9 cellular contexts compared by ENCODE assay signal in genomic region chr7:127900735-127901685, GRCh38.
DNase-seq lines count a peak whose midpoint lies in the region; ATAC-seq and TF ChIP-seq lines count a peak whose summit lies in the region.
"Had no signal": no experiment of that assay in that cellular context is flagged by ENCODE, and none has a peak within 500 bp of the region (broad histone marks: within the 10 kb centered on the region; RNA-seq: fewer than 3 reads in every experiment).

No MANE protein-coding gene starts in this region.

- H3F3A ChIP-seq in neural progenitor cell (ENCODE audit: low read depth): peaks cover 34% of the 10 kb centered on the region

- peaks cover 14% of the 10 kb centered on the region for H3K4me1 Mint-ChIP-seq in neural progenitor cell
- peaks cover 18% of the 10 kb centered on the region for H3K4me1 Mint-ChIP-seq in glutamatergic neuron (ENCODE audit: low read depth, unreplicated experiment)

- no peak overlapping the region for H3K9ac ChIP-seq in neural progenitor cell

- H3K4me1 ChIP-seq in neural progenitor cell: peaks cover 72% of the 10 kb centered on the region

- H2AFZ ChIP-seq in neural progenitor cell (replicated peaks): no peak overlapping the region

- H3K27ac Mint-ChIP-seq in neural progenitor cell (peak overlapping the region; percentile 74), glutamatergic neuron (ENCODE audit: unreplicated experiment) (no peak overlapping the region)

- no peaks in the 10 kb centered on the region for H3K27me3 ChIP-seq in neural progenitor cell

- peaks cover 10% of the 10 kb centered on the region for H3K79me2 ChIP-seq in neural progenitor cell (ENCODE audit: low read depth)

- DNase-seq in cerebellar cortex (ENCODE audit: low spot score): peak; percentile 63
- peak; percentile 70 for DNase-seq in neural progenitor cell (ENCODE audit: low spot score)
- DNase-seq in glutamatergic neuron: no peak
- DNase-seq in Right ventricle myocardium superior: no peak
- DNase-seq: NCI-H1105 had no signal

- H4K20me1 ChIP-seq in neural progenitor cell (ENCODE audit: low read depth): peaks cover 36% of the 10 kb centered on the region

- peak overlapping the region; percentile 78 for H3K27ac ChIP-seq in neural progenitor cell

- H3K4me3 Mint-ChIP-seq in neural progenitor cell: peak overlapping the region; percentile 52
- H3K4me3 Mint-ChIP-seq in glutamatergic neuron (ENCODE audit: unreplicated experiment): no peak overlapping the region

- no peaks in the 10 kb centered on the region for H3K9me3 ChIP-seq in neural progenitor cell (ENCODE audit: low read depth)

- TF ChIP-seq CTCF in neural progenitor cell (IDR thresholded peaks at IDR 0.05): no peak
- no peak for TF ChIP-seq CTCF in glutamatergic neuron (IDR thresholded peaks at IDR 0.05; ENCODE audit: partially characterized antibody, unreplicated experiment)

- no peak overlapping the region for H3K4me3 ChIP-seq in neural progenitor cell

- intact Hi-C loops in Right ventricle myocardium superior (cut with DNase I): no loop called here

- no peaks in the 10 kb centered on the region for H3K36me3 ChIP-seq in neural progenitor cell

- peaks cover 5% of the 10 kb centered on the region for H3K27me3 Mint-ChIP-seq in neural progenitor cell (ENCODE audit: insufficient read depth, low read depth)
- no peaks in the 10 kb centered on the region for H3K27me3 Mint-ChIP-seq in glutamatergic neuron (ENCODE audit: unreplicated experiment)

- peak overlapping the region; percentile 64 for H3K4me2 ChIP-seq in neural progenitor cell

- peak; percentile 35 for ATAC-seq in GM18909 (IDR thresholded peaks at IDR 0.05; ENCODE audit: poor library complexity, unreplicated experiment)
- ATAC-seq in HG03280 (IDR thresholded peaks at IDR 0.05; ENCODE audit: unreplicated experiment): peak; percentile 45
- no peak for ATAC-seq in HG03460 (IDR thresholded peaks at IDR 0.05; ENCODE audit: unreplicated experiment)
- no peak for ATAC-seq in GM18861 (IDR thresholded peaks at IDR 0.05; ENCODE audit: unreplicated experiment)
- ATAC-seq in Right ventricle myocardium superior (ENCODE audit: poor library complexity): no peak

- H3K36me3 Mint-ChIP-seq in neural progenitor cell: no peaks in the 10 kb centered on the region
- no peaks in the 10 kb centered on the region for H3K36me3 Mint-ChIP-seq in glutamatergic neuron (ENCODE audit: unreplicated experiment)

- H3K9me3 Mint-ChIP-seq in neural progenitor cell (no peaks in the 10 kb centered on the region), glutamatergic neuron (ENCODE audit: unreplicated experiment) (no peaks in the 10 kb centered on the region)

Comparison
In these comparisons a context has a peak if more than half of its experiments do, and no peak if none do; other contexts are left out.
1. ATAC-seq: peak in GM18909 (single experiment) and HG03280 (single experiment); none in HG03460 (single experiment), GM18861 (single experiment) and Right ventricle myocardium superior (single experiment).
2. DNase-seq: peak in cerebellar cortex (single experiment) and neural progenitor cell (single experiment); none in glutamatergic neuron (single experiment) and Right ventricle myocardium superior (single experiment).